8 cellular contexts compared by ENCODE assay signal in genomic region chr11:86954288-86955110, GRCh38. TPM values are rescaled to one million over a fixed set of nuclear protein-coding genes. Genes with fewer than 3 reads are reported as not detected.
A peak's percentile ranks its signal among the peaks of the same experiment; 100 is the strongest.
DNase-seq lines count a peak whose midpoint lies in the region; ATAC-seq and TF ChIP-seq lines count a peak whose summit lies in the region.

No MANE protein-coding gene starts in this region.

- peak overlapping the region; percentile 97 for H3K4me3 ChIP-seq in ACC112 (ENCODE audit: low read depth, low read length)
- H3K4me3 ChIP-seq in NT2/D1 (ENCODE audit: insufficient read length, low read depth) = peak overlapping the region; percentile 59
- H3K4me3 ChIP-seq in duodenal mucosa (ENCODE audit: low read depth in 1 of 2, low read length in 2 of 2) = peak overlapping the region; percentile 66 to 70

- H3K9me3 ChIP-seq in NT2/D1 (ENCODE audit: insufficient read depth, low read length) (no peaks in the 10 kb centered on the region), duodenal mucosa (ENCODE audit: control insufficient read depth in 1 of 2, low read length in 2 of 2) (no peaks in the 10 kb centered on the region)

- no peak overlapping the region for H3K27ac ChIP-seq in ACC112 (ENCODE audit: low read depth, low read length)
- peak overlapping the region; percentile 61 for H3K27ac ChIP-seq in duodenal mucosa (ENCODE audit: low read depth, low read length)

- H3K36me3 ChIP-seq in ACC112 (ENCODE audit: insufficient read depth, low read length) (0 out of 2 replicates have a peak, but pooled peaks cover 9% of the 10 kb centered on the region), NT2/D1 (ENCODE audit: insufficient read depth, insufficient read length, low read length) (peaks cover 17% of the 10 kb centered on the region), duodenal mucosa (ENCODE audit: control insufficient read depth in 1 of 2, insufficient read depth in 2 of 2, low read length in 2 of 2) (no peaks in the 10 kb centered on the region)

- no peak for TF ChIP-seq POLR2A in GM18505 (IDR thresholded peaks at IDR 0.05; ENCODE audit: borderline replicate concordance, extremely low read depth, insufficient read depth, insufficient read length)

- peaks cover 10% of the 10 kb centered on the region for H3K4me1 ChIP-seq in ACC112 (ENCODE audit: control insufficient read depth, insufficient read depth, low read length, unreplicated experiment)
- H3K4me1 ChIP-seq in NT2/D1 (ENCODE audit: insufficient read depth, insufficient read length) = peaks cover 2% of the 10 kb centered on the region
- H3K4me1 ChIP-seq in duodenal mucosa (ENCODE audit: control insufficient read depth in 1 of 2, insufficient read depth in 2 of 2, low read length in 2 of 2) = peaks cover 0 to 11% of the 10 kb centered on the region in 2 donors

- H3K79me2 ChIP-seq in ACC112 (ENCODE audit: control insufficient read depth, insufficient read depth, low read length, unreplicated experiment) = peaks cover 7% of the 10 kb centered on the region

- H3K27me3 ChIP-seq in ACC112 (ENCODE audit: insufficient read depth, low read length) = no peaks in the 10 kb centered on the region
- peaks cover 27% of the 10 kb centered on the region for H3K27me3 ChIP-seq in NT2/D1 (ENCODE audit: insufficient read depth, insufficient read length)
- H3K27me3 ChIP-seq in duodenal mucosa (ENCODE audit: control insufficient read depth in 1 of 2, insufficient read depth in 2 of 2, low read length in 2 of 2) = peaks cover 5 to 6% of the 10 kb centered on the region in 2 donors

- peak overlapping the region; percentile 61 for H2AFZ ChIP-seq in ACC112 (ENCODE audit: low read length, unreplicated experiment)

- DNase-seq in NT2/D1 (ENCODE audit: low read depth, low spot score) = no peak
- DNase-seq in mucosa of gallbladder (ENCODE audit: low spot score) = peak; percentile 15
- no peak for DNase-seq in NCI-H2171 (lab: John Stamatoyannopoulos, UW)
- DNase-seq in NOMO-1 (lab: John Stamatoyannopoulos, UW; ENCODE audit: unreplicated experiment in 2 of 2) = no peak
- no peak for DNase-seq in stimulated activated CD4-positive, alpha-beta T cell treated with anti-CD3 and anti-CD28 coated beads, Interleukin-4, amount 100 ng/mL, for 1 hour

- ATAC-seq in GM18505 (IDR thresholded peaks at IDR 0.05; ENCODE audit: unreplicated experiment) = peak; percentile 1

- H3K9ac ChIP-seq in NT2/D1 (ENCODE audit: insufficient read length, low read depth) = peak overlapping the region; percentile 85
- peak overlapping the region in 1 of 2 donors; percentile 43 for H3K9ac ChIP-seq in duodenal mucosa (ENCODE audit: low read depth in 1 of 2, low read length in 2 of 2)

RNA-seq across cellular contexts. Expression of gene FZD4, which starts 0.7 kb away (rescaled TPM):
- total RNA-seq in mucosa of gallbladder = 18.2 TPM
